9 cellular contexts compared by ENCODE assay signal in genomic region chr7:74306737-74307469, GRCh38. TPM values are rescaled to one million over a fixed set of nuclear protein-coding genes. Genes with fewer than 3 reads are reported as not detected.
A peak's percentile ranks its signal among the peaks of the same experiment; 100 is the strongest.
DNase-seq lines count a peak whose midpoint lies in the region; ATAC-seq, FAIRE-seq and TF ChIP-seq lines count a peak whose summit lies in the region.
"Had no signal": no experiment of that assay in that cellular context is flagged by ENCODE, and none has a peak within 500 bp of the region (broad histone marks: within the 10 kb centered on the region; RNA-seq: fewer than 3 reads in every experiment).

No MANE protein-coding gene starts in this region.

- peak; percentile 57; the same call in 1 of the 2 replicates for TF ChIP-seq EP300 in K562 (IDR thresholded peaks at IDR 0.05; ENCODE audit: low read length)

- H3K9me3 ChIP-seq in BE2C: no peaks in the 10 kb centered on the region
- H3K9me3 ChIP-seq in K562 (replicated peaks; ENCODE audit: control insufficient read depth, insufficient read depth, low read depth, low read length): no peaks in the 10 kb centered on the region
- no peaks in the 10 kb centered on the region for H3K9me3 ChIP-seq in testis

- no peaks in the 10 kb centered on the region for H3K27me3 ChIP-seq in BE2C
- no peaks in the 10 kb centered on the region; a peak in 1 of 5 replicates for H3K27me3 ChIP-seq in K562 (ENCODE audit: control insufficient read depth in 2 of 2, insufficient read depth in 2 of 2, low read length in 2 of 2)
- no peaks in the 10 kb centered on the region for H3K27me3 ChIP-seq in testis

- H3K9me1 ChIP-seq in K562 (ENCODE audit: control insufficient read depth, insufficient read depth, low read length): no peaks in the 10 kb centered on the region

- peak; percentile 87 for FAIRE-seq in K562 (lab: Jason Lieb, UNC)

- POLR2A ChIA-PET in K562 (lab: Yijun Ruan, JAX): interaction anchor here (0.6 to 1.2 kb wide), 3 partner anchors 11 to 58 kb away, joined by 3 read pairs; no protein-coding TSS in a partner anchor

- TF ChIP-seq CTCF in BE2C (IDR thresholded peaks at IDR 0.05; ENCODE audit: low read depth, low read length) (no peak), K562 (IDR thresholded peaks at IDR 0.05 in 2 of 3, conservative IDR thresholded peaks at IDR 0.05 in 1 of 3; ENCODE audit: insufficient read depth in 2 of 3, low read depth in 1 of 3, low read length in 3 of 3) (no peak), testis (IDR thresholded peaks at IDR 0.05) (no peak)

- H3K4me3 ChIP-seq in BE2C (ENCODE audit: low read depth, low read length) (peak overlapping the region; percentile 21), K562 (peak overlapping the region; percentile 4; the same call in 1 of the 2 replicates), testis (no peak overlapping the region)

- DNase-seq in BE2C (peak; percentile 42), HK-2 (ENCODE audit: unreplicated experiment) (peak; percentile 65), K562 (ENCODE audit: extremely low read depth in 1 of 4, low spot score in 3 of 4) (peak; percentile 71 to 86 (median 72)), left lobe of liver (ENCODE audit: low spot score) (no peak), testis (peak; percentile 22), NCI-H748 (lab: John Stamatoyannopoulos, UW; ENCODE audit: unreplicated experiment) (no peak), NCI-H2196 treated with DMSO at 0.1 percent for 48 hours (lab: John Stamatoyannopoulos, UW; ENCODE audit: unreplicated experiment) (no peak)

- H3K9ac ChIP-seq in K562 (ENCODE audit: insufficient read depth in 1 of 2, low read depth in 2 of 2, low read length in 2 of 2): peak overlapping the region; percentile 39 to 85

- intact Hi-C loops in K562 (cut with micrococcal nuclease): no loop called here
- intact Hi-C loops in testis (cut with DNase I; ENCODE audit: low total_unique reads): no loop called here

- H3K79me2 ChIP-seq in K562 (ENCODE audit: control insufficient read depth, insufficient read depth, low read length): no peaks in the 10 kb centered on the region

- ATAC-seq in K562: peak; percentile 72
- ATAC-seq in left lobe of liver: peak; percentile 40
- no peak for ATAC-seq in HG02610 (IDR thresholded peaks at IDR 0.05; ENCODE audit: unreplicated experiment)

- in situ Hi-C loops in K562 (cut with MboI): no loop called here

- BruUV-seq in K562 (replicated peaks; lab: Mats Ljungman, UMichigan): no TSS peak

- 13% methylated on average over 20 of the region's 20 CpGs for WGBS in K562 (ENCODE audit: insufficient coverage, low coverage, missing lambda C conversion rate)
- 25 to 43% methylated on average over 16 to 19 of the region's 20 CpGs for WGBS in testis, 2 donors

- 0 out of 2 replicates have a peak, but pooled peaks cover 3% of the 10 kb centered on the region for H4K20me1 ChIP-seq in K562 (replicated peaks; ENCODE audit: control insufficient read depth, insufficient read depth, low read length)

- H2AFZ ChIP-seq in K562 (ENCODE audit: low read depth, low read length): peak overlapping the region; percentile 93

- H3K27ac ChIP-seq in K562 (ENCODE audit: extremely low read depth, low read depth, low read length): 0 out of 3 replicates have a peak overlapping the region, but pooled peaks have one; percentile 33
- H3K27ac ChIP-seq in testis: no peak overlapping the region
- H3K27ac ChIP-seq: HL-60 had no signal

- no peak for TF ChIP-seq POLR2A in K562 (conservative IDR thresholded peaks at IDR 0.05)
- no peak for TF ChIP-seq POLR2A in testis (IDR thresholded peaks at IDR 0.05)

- CTCF ChIA-PET in K562 (lab: Yijun Ruan, JAX; ENCODE audit: low intra/inter-chr PET ratio): no interaction called here

- H3K4me1 ChIP-seq in BE2C (peaks cover 5% of the 10 kb centered on the region; the same call in 1 of the 2 replicates), K562 (replicated peaks in 1 of 2; ENCODE audit: control insufficient read depth in 2 of 2, insufficient read depth in 2 of 2, low read length in 2 of 2) (peaks cover 12 to 21% of the 10 kb centered on the region in 2 experiments), testis (peaks cover 10% of the 10 kb centered on the region)

- no peaks in the 10 kb centered on the region for H3K36me3 ChIP-seq in BE2C
- no peaks in the 10 kb centered on the region for H3K36me3 ChIP-seq in K562 (ENCODE audit: control insufficient read depth, insufficient read depth, low read length)
- no peaks in the 10 kb centered on the region for H3K36me3 ChIP-seq in testis (ENCODE audit: low read depth, missing control alignments)

- no peak for TF ChIP-seq RAD21 in K562 (CRISPR knock-in tag; conservative IDR thresholded peaks at IDR 0.05 in 1 of 2, IDR thresholded peaks at IDR 0.05 in 1 of 2)

- peak overlapping the region; percentile 68 for H3K4me2 ChIP-seq in K562 (ENCODE audit: insufficient read depth, low read length)

TF ChIP-seq in K562, 482 proteins besides CTCF, POLR2A, EP300 and RAD21 (continues in another document):
- TF ChIP-seq CEBPZ (IDR thresholded peaks at IDR 0.05; ENCODE audit: borderline replicate concordance, low read depth, low read length): no peak

RNA-seq across cellular contexts. Expression of gene CLIP2, which starts 17.7 kb away (rescaled TPM):
- 55.1 TPM for polyA plus RNA-seq in BE2C (2012; ENCODE audit: insufficient read depth, insufficient read length, low read depth)
- total RNA-seq in K562 (2011; cell fraction: chromatin; rRNA removed; ENCODE audit: low replicate concordance): 13.7 and 50.4 TPM in 2 replicates
- total RNA-seq in K562 (2011; cell fraction: nucleolus; rRNA removed): 18.6 and 27.8 TPM in 2 replicates
- total RNA-seq in K562 (2011; cell fraction: nucleoplasm; rRNA removed): 13.9 and 16.6 TPM in 2 replicates
- total RNA-seq in K562 (2014; rRNA removed) (3.4 and 4.2 TPM in 2 replicates), K562 (2014; rRNA removed; fragmentation: Illumina TruSeq; extraction: Trizol) (0.91 and 1.8 TPM in 2 replicates), K562 (2015; rRNA removed; fragmentation: Illumina TruSeq; extraction: Trizol) (3.1 and 3.8 TPM in 2 replicates), K562 (2021) (4.3 and 5.4 TPM in 2 replicates), left lobe of liver (5.4 TPM), testis (10 to 100 TPM; 16.5 to 19.8 TPM)
- polyA plus RNA-seq in K562 (2011; rRNA removed) (2.1 and 3.9 TPM in 2 replicates), K562 (2014; fragmentation: Illumina TruSeq; extraction: Trizol) (2.5 and 2.8 TPM in 2 replicates), K562 (2014; fragmentation: Nextera tagmentation; extraction: Ambion mirVana) (under 1 TPM; 0.07 to 0.10 TPM), K562 (2014; rRNA removed) (1.9 and 2.4 TPM in 2 replicates), testis (ENCODE audit: insufficient read depth, low read depth, low replicate concordance) (8.5 TPM)
- 3.0 and 3.4 TPM in 2 replicates for polyA plus RNA-seq in K562 (2011; cell fraction: cytosol; rRNA removed)
- 5.0 and 8.1 TPM in 2 replicates for polyA plus RNA-seq in K562 (2011; cell fraction: nucleus; rRNA removed)
- polyA plus RNA-seq in K562 (2012): 3.5 and 6.6 TPM in 2 replicates
- 4.3 and 5.5 TPM in 2 replicates for polyA minus RNA-seq in K562 (2011; rRNA and poly(A)+ RNA removed)
- 5.6 and 10.7 TPM in 2 replicates for polyA minus RNA-seq in K562 (2011; cell fraction: cytosol; rRNA and poly(A)+ RNA removed)
- polyA minus RNA-seq in K562 (2011; cell fraction: nucleus; rRNA and poly(A)+ RNA removed): 10.0 and 11.3 TPM in 2 replicates

RNA-seq across cellular contexts. Expression of gene RFC2, which starts 52.7 kb away (rescaled TPM):
- 47.7 TPM for polyA plus RNA-seq in BE2C (2012; ENCODE audit: insufficient read depth, insufficient read length, low read depth)
- 39.7 and 82.7 TPM in 2 replicates for total RNA-seq in K562 (2011; cell fraction: chromatin; rRNA removed; ENCODE audit: low replicate concordance)
- total RNA-seq in K562 (2011; cell fraction: nucleolus; rRNA removed): 54.0 and 64.9 TPM in 2 replicates
- total RNA-seq in K562 (2011; cell fraction: nucleoplasm; rRNA removed): 37.6 and 46.7 TPM in 2 replicates
- total RNA-seq in K562 (2014; rRNA removed) (93.6 and 123 TPM in 2 replicates), K562 (2014; rRNA removed; fragmentation: Illumina TruSeq; extraction: Trizol) (96.6 and 99.8 TPM in 2 replicates), K562 (2015; rRNA removed; fragmentation: Illumina TruSeq; extraction: Trizol) (122 and 126 TPM in 2 replicates), K562 (2021) (102 and 104 TPM in 2 replicates), left lobe of liver (11.3 TPM), testis (10 to 100 TPM; 10.8 to 15.2 TPM)
- polyA plus RNA-seq in K562 (2011; rRNA removed) (78.2 and 109 TPM in 2 replicates), K562 (2014; fragmentation: Illumina TruSeq; extraction: Trizol) (156 and 161 TPM in 2 replicates), K562 (2014; fragmentation: Nextera tagmentation; extraction: Ambion mirVana) (10 to 100 TPM; 32.5 to 55.6 TPM), K562 (2014; rRNA removed) (112 and 124 TPM in 2 replicates), testis (ENCODE audit: insufficient read depth, low read depth, low replicate concordance) (29.2 TPM)
- 62.5 and 86.6 TPM in 2 replicates for polyA plus RNA-seq in K562 (2011; cell fraction: cytosol; rRNA removed)
- 21.3 and 32.9 TPM in 2 replicates for polyA plus RNA-seq in K562 (2011; cell fraction: nucleus; rRNA removed)
- 86.3 and 99.6 TPM in 2 replicates for polyA plus RNA-seq in K562 (2012)
- 85.5 and 125 TPM in 2 replicates for polyA minus RNA-seq in K562 (2011; rRNA and poly(A)+ RNA removed)
- 72.1 and 79.1 TPM in 2 replicates for polyA minus RNA-seq in K562 (2011; cell fraction: cytosol; rRNA and poly(A)+ RNA removed)
- polyA minus RNA-seq in K562 (2011; cell fraction: nucleus; rRNA and poly(A)+ RNA removed): 22.2 and 22.7 TPM in 2 replicates

Comparison
In these comparisons a context has a peak if more than half of its experiments do, and no peak if none do; other contexts are left out.
1. DNase-seq: peak in BE2C (single experiment), HK-2 (single experiment), K562 (4 of 4) and testis (single experiment); none in left lobe of liver (single experiment), NCI-H748 (single experiment) and NCI-H2196 treated with DMSO at 0.1 percent for 48 hours (single experiment).
2. H3K4me3 ChIP-seq: peak in BE2C (single experiment) and K562 (single experiment); none in testis (0 of 2).